In genomic region chr7:29281782-29282541, GRCh38 we compare ENCODE assay signal across 11 cellular contexts.
DNase-seq lines count a peak whose midpoint lies in the region; ATAC-seq and TF ChIP-seq lines count a peak whose summit lies in the region.
"Had no signal": no experiment of that assay in that cellular context is flagged by ENCODE, and none has a peak within 500 bp of the region (broad histone marks: within the 10 kb centered on the region; RNA-seq: fewer than 3 reads in every experiment).

No MANE protein-coding gene starts in this region.

- H3K9me2 ChIP-seq in OCI-LY7 (ENCODE audit: insufficient read depth, low read length) (no peaks in the 10 kb centered on the region), GM23338 (ENCODE audit: insufficient read depth) (no peaks in the 10 kb centered on the region)

- H3K4me1 ChIP-seq in OCI-LY7 (ENCODE audit: insufficient read depth, low read length, poor library complexity, severe bottlenecking) (no peaks in the 10 kb centered on the region), GM23338 (ENCODE audit: insufficient read depth) (peaks cover 11% of the 10 kb centered on the region)

- no peaks in the 10 kb centered on the region for H3K36me3 Mint-ChIP-seq in GM23338 (ENCODE audit: low read depth)

- H3K36me3 ChIP-seq in OCI-LY7 (ENCODE audit: insufficient read depth, low read length) = no peaks in the 10 kb centered on the region
- no peaks in the 10 kb centered on the region for H3K36me3 ChIP-seq in GM23338 (ENCODE audit: insufficient read depth)

- no peaks in the 10 kb centered on the region; the same call in 2 of the 3 replicates for H3K9me3 Mint-ChIP-seq in GM23338

- H3K27me3 Mint-ChIP-seq in GM23338 (ENCODE audit: insufficient read depth, low read depth, poor library complexity) = peaks cover 8% of the 10 kb centered on the region

- no peaks in the 10 kb centered on the region for H3K9me3 ChIP-seq in OCI-LY7 (ENCODE audit: low read length)
- H3K9me3 ChIP-seq: body of pancreas had no signal

- H3K79me2 ChIP-seq in OCI-LY7 (ENCODE audit: insufficient read depth, low read depth, low read length) = no peaks in the 10 kb centered on the region
- H3K79me2 ChIP-seq in GM23338 (replicated peaks; ENCODE audit: insufficient read depth) = no peaks in the 10 kb centered on the region

- no peak for ATAC-seq in GM23338

- no peak for TF ChIP-seq CTCF in OCI-LY7 (conservative IDR thresholded peaks at IDR 0.05; ENCODE audit: low read length)
- TF ChIP-seq CTCF in GM23338 (conservative IDR thresholded peaks at IDR 0.05; ENCODE audit: low read depth in 2 of 2) = no peak

- H3K4me1 Mint-ChIP-seq in GM23338 = peaks cover 17% of the 10 kb centered on the region

- no peak overlapping the region for H3K4me3 Mint-ChIP-seq in GM23338

- no peak overlapping the region for H2AFZ ChIP-seq in OCI-LY7 (ENCODE audit: low read length)
- H2AFZ ChIP-seq in GM23338 = no peak overlapping the region

- POLR2A ChIA-PET in OCI-LY7 (lab: Charles Lee) = interaction anchor here (1.3 kb wide), 1 partner anchor 19 kb away, joined by 3 read pairs; no protein-coding TSS in a partner anchor

- H3F3A ChIP-seq in GM23338 (replicated peaks; ENCODE audit: low read depth) = no peaks in the 10 kb centered on the region

- no peak overlapping the region for H3K4me2 ChIP-seq in OCI-LY7 (ENCODE audit: low read length)
- no peak overlapping the region for H3K4me2 ChIP-seq in GM23338

- CTCF ChIA-PET in OCI-LY7 (lab: Charles Lee; ENCODE audit: unreplicated experiment) = no interaction called here

- no peaks in the 10 kb centered on the region for H3K27me3 ChIP-seq in GM23338 (ENCODE audit: insufficient read depth)
- H3K27me3 ChIP-seq: body of pancreas had no signal

- DNase-seq in AG08395 (ENCODE audit: low spot score) (peak; percentile 28), NCI-H146 (lab: John Stamatoyannopoulos, UW) (peak; percentile 85), amniotic epithelial cell (ENCODE audit: low read depth) (peak; percentile 90), islet precursor cell (peak; percentile 96), OCI-LY7 (ENCODE audit: low spot score) (no peak), GM23338 (ENCODE audit: low spot score) (no peak), epidermal melanocyte (ENCODE audit: insufficient read length, low spot score) (no peak)
- DNase-seq in activated naive CD4-positive, alpha-beta T cell treated with Interleukin-2 at 50 U/mL for 16 hours = no peak
- DNase-seq: ACHN, mesendoderm had no signal

- no peak overlapping the region for H3K4me3 ChIP-seq in OCI-LY7 (ENCODE audit: low read depth, low read length, poor library complexity, severe bottlenecking)
- no peak overlapping the region for H3K4me3 ChIP-seq in GM23338
- H3K4me3 ChIP-seq: body of pancreas had no signal

- intact Hi-C loops in OCI-LY7 (cut with micrococcal nuclease; ENCODE audit: unreplicated experiment) = no loop called here

- H4K20me1 ChIP-seq in OCI-LY7 (ENCODE audit: insufficient read depth, low read length) = no peaks in the 10 kb centered on the region
- no peaks in the 10 kb centered on the region for H4K20me1 ChIP-seq in GM23338 (replicated peaks; ENCODE audit: insufficient read depth)

- no peak overlapping the region for H3K27ac Mint-ChIP-seq in GM23338

- BruUV-seq in OCI-LY7 (replicated peaks; lab: Mats Ljungman, UMichigan) = no TSS peak

- no peak overlapping the region for H3K27ac ChIP-seq in OCI-LY7 (ENCODE audit: low read depth, low read length, poor library complexity, severe bottlenecking)
- no peak overlapping the region for H3K27ac ChIP-seq in GM23338 (ENCODE audit: low read depth)

TF ChIP-seq in GM23338, 12 proteins besides CTCF, POLR2A, EP300 and RAD21 (continues in another document):
- TF ChIP-seq, protein P1, sequence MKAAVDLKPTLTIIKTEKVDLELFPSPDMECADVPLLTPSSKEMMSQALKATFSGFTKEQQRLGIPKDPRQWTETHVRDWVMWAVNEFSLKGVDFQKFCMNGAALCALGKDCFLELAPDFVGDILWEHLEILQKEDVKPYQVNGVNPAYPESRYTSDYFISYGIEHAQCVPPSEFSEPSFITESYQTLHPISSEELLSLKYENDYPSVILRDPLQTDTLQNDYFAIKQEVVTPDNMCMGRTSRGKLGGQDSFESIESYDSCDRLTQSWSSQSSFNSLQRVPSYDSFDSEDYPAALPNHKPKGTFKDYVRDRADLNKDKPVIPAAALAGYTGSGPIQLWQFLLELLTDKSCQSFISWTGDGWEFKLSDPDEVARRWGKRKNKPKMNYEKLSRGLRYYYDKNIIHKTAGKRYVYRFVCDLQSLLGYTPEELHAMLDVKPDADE (IDR thresholded peaks at IDR 0.05) = no peak
- TF ChIP-seq EZH2phosphoT487 (IDR thresholded peaks at IDR 0.05; ENCODE audit: unreplicated experiment) (no peak), ZNF114 (CRISPR knock-in tag; IDR thresholded peaks at IDR 0.05) (no peak), JUNB (IDR thresholded peaks at IDR 0.05; ENCODE audit: unreplicated experiment) (no peak), STAT1 (IDR thresholded peaks at IDR 0.05; ENCODE audit: unreplicated experiment) (no peak), CREB1 (CRISPR knock-in tag; IDR thresholded peaks at IDR 0.05; ENCODE audit: low read depth) (no peak), POLR2AphosphoS5 (IDR thresholded peaks at IDR 0.05; ENCODE audit: low read depth) (no peak), ZNF331 (CRISPR knock-in tag; IDR thresholded peaks at IDR 0.05; ENCODE audit: low read depth) (no peak), ZNF462 (CRISPR knock-in tag; IDR thresholded peaks at IDR 0.05) (no peak), EZH2 (IDR thresholded peaks at IDR 0.05; ENCODE audit: low read depth, unreplicated experiment) (no peak)

Comparison
In these comparisons a context has a peak if more than half of its experiments do, and no peak if none do; other contexts are left out.
1. DNase-seq: peak in AG08395 (single experiment), NCI-H146 (single experiment), amniotic epithelial cell (single experiment) and islet precursor cell (single experiment); none in activated naive CD4-positive, alpha-beta T cell treated with Interleukin-2 at 50 U/mL for 16 hours (single experiment), OCI-LY7 (single experiment), GM23338 (single experiment) and epidermal melanocyte (single experiment).